In the genomic region with DNA sequence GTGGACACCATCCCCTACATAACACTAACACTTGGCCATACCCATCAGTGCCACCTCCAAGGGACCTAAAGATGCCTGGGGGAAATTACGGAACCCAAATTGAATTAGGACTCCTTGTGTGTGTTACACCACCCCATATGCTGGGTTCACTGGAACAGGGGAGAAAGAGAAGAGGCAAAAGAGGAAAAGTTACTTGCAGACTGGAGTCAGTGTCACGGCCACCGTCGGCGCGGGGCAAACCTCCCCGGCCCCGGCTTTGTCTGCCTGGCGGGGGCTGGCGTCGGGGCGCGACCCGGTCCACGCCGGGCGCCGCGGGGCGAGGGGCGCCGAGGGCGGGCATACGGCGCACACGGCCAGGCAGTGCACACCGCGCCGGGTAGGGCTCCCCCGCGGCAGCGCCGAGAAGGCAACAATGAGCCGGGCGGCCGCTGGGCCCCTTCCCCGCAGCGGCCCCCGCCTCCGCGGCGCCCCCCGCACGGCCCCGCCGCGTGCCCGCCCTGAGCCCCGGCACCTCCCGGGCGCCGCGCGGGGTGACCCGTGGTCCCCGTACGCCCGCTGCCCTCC, we compare ENCODE assay signal across 8 cellular contexts.
DNase-seq lines count a peak whose midpoint lies in the region; ATAC-seq and TF ChIP-seq lines count a peak whose summit lies in the region.

No MANE protein-coding gene starts in this region.

- peaks cover 40% of the 10 kb centered on the region for H4K20me1 ChIP-seq in smooth muscle cell (ENCODE audit: low read depth)

- POLR2A ChIA-PET in GM10248 (lab: Yijun Ruan, JAX): interaction anchor here (0.7 kb wide), 2 partner anchors 350 to 884 kb away, joined by 4 read pairs; no protein-coding TSS in a partner anchor

- H3K4me3 ChIP-seq in LNCaP clone FGC (ENCODE audit: low read depth, low read length) (peak overlapping the region; percentile 50), iPS-18a (ENCODE audit: low read length) (peak overlapping the region; percentile 78), smooth muscle cell (peak overlapping the region; percentile 62)

- CTCF ChIA-PET in GM10248 (lab: Yijun Ruan, JAX): no interaction called here

- no peak for TF ChIP-seq CTCF in LNCaP clone FGC (IDR thresholded peaks at IDR 0.05; ENCODE audit: control insufficient read depth, extremely low read depth, insufficient read depth)
- no peak for TF ChIP-seq CTCF in smooth muscle cell (IDR thresholded peaks at IDR 0.05; ENCODE audit: borderline replicate concordance, insufficient read depth, poor library complexity, severe bottlenecking)
- no peak for TF ChIP-seq CTCF in GM10248 (IDR thresholded peaks at IDR 0.05; ENCODE audit: control extremely low read depth, extremely low read depth, low read depth, missing control alignments)

- 0 to 1% (median 1%) methylated on average over 16 to 58 of the region's 58 CpGs for WGBS in adipose tissue, 3 donors
- WGBS in smooth muscle cell (ENCODE audit: low lambda C conversion rate): 2% methylated on average over 29 of the region's 58 CpGs

- no peaks in the 10 kb centered on the region for H3K9me3 ChIP-seq in iPS-18a (ENCODE audit: control insufficient read depth, low read depth, low read length)
- H3K9me3 ChIP-seq in smooth muscle cell (replicated peaks; ENCODE audit: low read depth): no peaks in the 10 kb centered on the region

- peak overlapping the region; percentile 7 for H2AFZ ChIP-seq in smooth muscle cell (ENCODE audit: low read depth)

- peak; percentile 17 for DNase-seq in COLO668 (lab: John Stamatoyannopoulos, UW; ENCODE audit: unreplicated experiment)
- DNase-seq in LNCaP clone FGC (ENCODE audit: low read depth): no peak
- DNase-seq in smooth muscle cell (lab: John Stamatoyannopoulos, UW; ENCODE audit: unreplicated experiment): no peak
- DNase-seq in inferior parietal cortex (ENCODE audit: extremely low spot score): no peak
- DNase-seq in GM10248 (ENCODE audit: extremely low spot score): no peak

- ATAC-seq in GM21381 (IDR thresholded peaks at IDR 0.05; ENCODE audit: unreplicated experiment): peak; percentile 13

- no peaks in the 10 kb centered on the region for H3F3A ChIP-seq in smooth muscle cell (ENCODE audit: low read depth)

- peak overlapping the region; percentile 58 for H3K9ac ChIP-seq in iPS-18a (ENCODE audit: low read length)
- H3K9ac ChIP-seq in smooth muscle cell (ENCODE audit: low read depth): peak overlapping the region; percentile 41

- H3K36me3 ChIP-seq in iPS-18a (ENCODE audit: control insufficient read depth, low read depth, low read length) (peaks cover 4% of the 10 kb centered on the region), smooth muscle cell (ENCODE audit: low read depth) (no peaks in the 10 kb centered on the region)

- H3K79me2 ChIP-seq in smooth muscle cell (ENCODE audit: low read depth): peaks cover 12% of the 10 kb centered on the region

- peak overlapping the region; percentile 88 for H3K4me2 ChIP-seq in smooth muscle cell

- H3K4me1 ChIP-seq in iPS-18a (ENCODE audit: control insufficient read depth, low read depth, low read length) (peaks cover 4% of the 10 kb centered on the region), smooth muscle cell (ENCODE audit: low read depth) (peaks cover 15% of the 10 kb centered on the region)

- H3K27me3 ChIP-seq in iPS-18a (ENCODE audit: control insufficient read depth, insufficient read depth, low read length): peaks cover 34% of the 10 kb centered on the region
- no peaks in the 10 kb centered on the region for H3K27me3 ChIP-seq in smooth muscle cell (ENCODE audit: low read depth)

- H3K27ac ChIP-seq in adipose tissue (ENCODE audit: low read depth, low read length) (peak overlapping the region; percentile 46), iPS-18a (ENCODE audit: low read length) (no peak overlapping the region), smooth muscle cell (ENCODE audit: low read depth) (no peak overlapping the region)
